9 cellular contexts compared by ENCODE assay signal in the genomic region with DNA sequence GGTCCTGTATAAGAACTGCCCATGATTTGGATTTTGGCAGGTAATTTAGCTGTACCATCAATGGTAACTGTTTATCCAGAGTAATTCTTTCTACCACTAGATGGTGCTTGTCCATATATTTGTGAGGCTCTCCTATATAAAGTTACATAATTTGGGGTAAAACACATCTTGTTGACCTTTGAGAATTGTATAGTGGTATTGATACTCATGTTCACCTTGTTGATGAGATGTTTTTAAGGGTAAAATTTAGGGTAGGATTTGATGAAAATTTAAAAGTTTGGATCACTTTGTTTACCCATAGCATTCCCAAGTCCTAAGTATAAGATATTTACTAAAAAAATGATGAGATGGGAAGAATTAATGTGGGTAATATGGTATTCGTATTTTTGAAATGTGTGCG. TPM values are rescaled to one million over a fixed set of nuclear protein-coding genes. Genes with fewer than 3 reads are reported as not detected.
DNase-seq lines count a peak whose midpoint lies in the region; ATAC-seq and TF ChIP-seq lines count a peak whose summit lies in the region.
"Had no signal": no experiment of that assay in that cellular context is flagged by ENCODE, and none has a peak within 500 bp of the region (broad histone marks: within the 10 kb centered on the region; RNA-seq: fewer than 3 reads in every experiment).

No MANE protein-coding gene starts in this region.

- ATAC-seq in natural killer cell (peak; percentile 50 to 68 (median 59)), HG03159 (IDR thresholded peaks at IDR 0.05; ENCODE audit: unreplicated experiment) (peak; percentile 62), mucosa of descending colon (peak; percentile 36), HG03095 (IDR thresholded peaks at IDR 0.05; ENCODE audit: unreplicated experiment) (no peak)
- ATAC-seq in natural killer cell treated with Interleukin-12 subunit alpha and Interleukin-12 subunit beta and Interleukin-15 and Interleukin-18, amount 100 ng/mL, for 72 hours: no peak

- no peak overlapping the region for H3K4me3 ChIP-seq in mucosa of descending colon

- H3K4me3 Mint-ChIP-seq in natural killer cell: no peak overlapping the region
- H3K4me3 Mint-ChIP-seq in natural killer cell treated with Interleukin-12 subunit alpha and Interleukin-12 subunit beta and Interleukin-15 and Interleukin-18, amount 100 ng/mL, for 72 hours: no peak overlapping the region
- H3K4me3 Mint-ChIP-seq in chondrocyte (ENCODE audit: unreplicated experiment): no peak overlapping the region
- H3K4me3 Mint-ChIP-seq: activated naive CD8-positive, alpha-beta T cell treated with anti-CD3 and anti-CD28 coated beads, Interleukin-2, amount 10 ng/mL, durations not matched to agents 7 days and 5 days had no signal

- intact Hi-C loops in natural killer cell (cut with micrococcal nuclease) (loop anchor here (1.0 kb wide), 1 partner anchor 134 kb away; no protein-coding TSS in a partner anchor), mucosa of descending colon (cut with DNase I, micrococcal nuclease) (loop anchor here (5.0 kb wide), 2 partner anchors 58 to 132 kb away; no protein-coding TSS in a partner anchor), posterior vena cava (cut with DNase I) (loop anchor here in 1 of 2 donors (5.0 kb wide), 1 partner anchor 137 kb away; no protein-coding TSS in a partner anchor)

- no peaks in the 10 kb centered on the region for H3K27me3 Mint-ChIP-seq in natural killer cell (ENCODE audit: low read depth in 2 of 2)
- no peaks in the 10 kb centered on the region for H3K27me3 Mint-ChIP-seq in natural killer cell treated with Interleukin-12 subunit alpha and Interleukin-12 subunit beta and Interleukin-15 and Interleukin-18, amount 100 ng/mL, for 72 hours
- H3K27me3 Mint-ChIP-seq in chondrocyte (ENCODE audit: low read depth): no peaks in the 10 kb centered on the region
- H3K27me3 Mint-ChIP-seq: activated naive CD8-positive, alpha-beta T cell treated with anti-CD3 and anti-CD28 coated beads, Interleukin-2, amount 10 ng/mL, durations not matched to agents 7 days and 5 days had no signal

- H3K9me3 ChIP-seq in mucosa of descending colon: no peaks in the 10 kb centered on the region

- H3K4me1 ChIP-seq in mucosa of descending colon (ENCODE audit: low read depth): no peaks in the 10 kb centered on the region

- H3K4me1 Mint-ChIP-seq in natural killer cell (peaks cover 7% of the 10 kb centered on the region in 2 donors), chondrocyte (ENCODE audit: low read depth) (peaks cover 25% of the 10 kb centered on the region)
- peaks cover 0 to 3% of the 10 kb centered on the region in 2 donors for H3K4me1 Mint-ChIP-seq in natural killer cell treated with Interleukin-12 subunit alpha and Interleukin-12 subunit beta and Interleukin-15 and Interleukin-18, amount 100 ng/mL, for 72 hours (ENCODE audit: low read depth in 2 of 2)
- H3K4me1 Mint-ChIP-seq: activated naive CD8-positive, alpha-beta T cell treated with anti-CD3 and anti-CD28 coated beads, Interleukin-2, amount 10 ng/mL, durations not matched to agents 7 days and 5 days had no signal

- peak; percentile 69 for TF ChIP-seq CTCF in natural killer cell (IDR thresholded peaks at IDR 0.05)
- peak; percentile 96 for TF ChIP-seq CTCF in chondrocyte (IDR thresholded peaks at IDR 0.05)
- TF ChIP-seq CTCF in mucosa of descending colon (IDR thresholded peaks at IDR 0.05): peak; percentile 21

- DNase-seq in natural killer cell (no peak), NCI-H774 (lab: John Stamatoyannopoulos, UW) (peak; percentile 11), chondrocyte (ENCODE audit: low spot score) (no peak), mucosa of descending colon (no peak), posterior vena cava (ENCODE audit: low spot score) (no peak)
- DNase-seq in natural killer cell treated with Interleukin-12 subunit alpha and Interleukin-12 subunit beta and Interleukin-15 and Interleukin-18, amount 100 ng/mL, for 72 hours (ENCODE audit: low spot score): no peak
- DNase-seq: activated naive CD8-positive, alpha-beta T cell treated with anti-CD3 and anti-CD28 coated beads, Interleukin-2, amount 10 ng/mL, durations not matched to agents 7 days and 5 days had no signal

- H3K36me3 Mint-ChIP-seq in natural killer cell: no peaks in the 10 kb centered on the region
- no peaks in the 10 kb centered on the region for H3K36me3 Mint-ChIP-seq in natural killer cell treated with Interleukin-12 subunit alpha and Interleukin-12 subunit beta and Interleukin-15 and Interleukin-18, amount 100 ng/mL, for 72 hours
- H3K36me3 Mint-ChIP-seq in chondrocyte (ENCODE audit: low read depth): no peaks in the 10 kb centered on the region
- H3K36me3 Mint-ChIP-seq: activated naive CD8-positive, alpha-beta T cell treated with anti-CD3 and anti-CD28 coated beads, Interleukin-2, amount 10 ng/mL, durations not matched to agents 7 days and 5 days had no signal

- H3K9me3 Mint-ChIP-seq in natural killer cell (no peaks in the 10 kb centered on the region), chondrocyte (ENCODE audit: low read depth) (no peaks in the 10 kb centered on the region)
- no peaks in the 10 kb centered on the region for H3K9me3 Mint-ChIP-seq in natural killer cell treated with Interleukin-12 subunit alpha and Interleukin-12 subunit beta and Interleukin-15 and Interleukin-18, amount 100 ng/mL, for 72 hours
- H3K9me3 Mint-ChIP-seq: activated naive CD8-positive, alpha-beta T cell treated with anti-CD3 and anti-CD28 coated beads, Interleukin-2, amount 10 ng/mL, durations not matched to agents 7 days and 5 days had no signal

- no peaks in the 10 kb centered on the region for H3K36me3 ChIP-seq in mucosa of descending colon (ENCODE audit: low read depth)

- H3K27ac Mint-ChIP-seq in natural killer cell (no peak overlapping the region), chondrocyte (ENCODE audit: unreplicated experiment) (no peak overlapping the region)
- no peak overlapping the region for H3K27ac Mint-ChIP-seq in natural killer cell treated with Interleukin-12 subunit alpha and Interleukin-12 subunit beta and Interleukin-15 and Interleukin-18, amount 100 ng/mL, for 72 hours
- H3K27ac Mint-ChIP-seq: activated naive CD8-positive, alpha-beta T cell treated with anti-CD3 and anti-CD28 coated beads, Interleukin-2, amount 10 ng/mL, durations not matched to agents 7 days and 5 days had no signal

RNA-seq across cellular contexts. Expression of a gene that starts 31.6 kb away (rescaled TPM):
- 10 to 100 TPM in 2 of 3 donors, 1 to 10 TPM in 1; 9.8 to 15.7 (median 12.9) TPM for total RNA-seq in natural killer cell
- 1 to 10 TPM; 7.6 to 9.8 TPM for total RNA-seq in natural killer cell treated with Interleukin-12 subunit alpha and Interleukin-12 subunit beta and Interleukin-15 and Interleukin-18, amount 100 ng/mL, for 72 hours
- total RNA-seq in chondrocyte: 64.8 to 76.4 TPM (median 69.7 TPM) in 3 replicates
- total RNA-seq in mucosa of descending colon: 10 to 100 TPM; 10.1 to 22.0 (median 11.3) TPM
- 10 to 100 TPM; 14.9 to 16.2 TPM for total RNA-seq in posterior vena cava

Comparison
In these comparisons a context has a peak if more than half of its experiments do, and no peak if none do; other contexts are left out.
1. ATAC-seq: peak in natural killer cell (3 of 3), HG03159 (single experiment) and mucosa of descending colon (single experiment); none in natural killer cell treated with Interleukin-12 subunit alpha and Interleukin-12 subunit beta and Interleukin-15 and Interleukin-18, amount 100 ng/mL, for 72 hours (0 of 2) and HG03095 (single experiment).
2. CTCF ChIP-seq: peak in every context shown above with its lines; median percentile 96 in chondrocyte; 69 in natural killer cell; 21 in mucosa of descending colon.